Comparison of ENCODE assay signal across 16 cellular contexts in the genomic region with DNA sequence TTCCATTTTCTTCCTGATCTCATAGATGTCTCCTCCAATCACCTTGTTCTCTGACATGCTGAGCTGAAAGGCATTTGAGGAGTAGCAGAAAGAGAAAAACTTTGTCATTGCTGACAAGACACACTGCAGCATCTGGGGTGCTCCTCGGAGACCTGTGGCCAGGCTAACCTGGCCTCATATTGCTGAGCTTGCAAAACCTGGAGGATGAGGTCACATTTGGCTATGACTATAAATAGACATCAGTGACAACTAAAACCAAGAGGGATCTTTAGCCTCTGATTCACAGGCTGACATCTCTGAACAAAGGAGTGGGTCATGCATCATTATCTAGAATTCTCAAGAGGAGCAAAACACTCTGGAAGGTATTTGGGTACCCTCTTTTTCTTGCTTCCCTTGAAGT.
"Had no signal": no experiment of that assay in that cellular context is flagged by ENCODE, and none has a peak within 500 bp of the region (broad histone marks: within the 10 kb centered on the region; RNA-seq: fewer than 3 reads in every experiment).

No MANE protein-coding gene starts in this region.

- H3K27ac ChIP-seq: coronary artery, dorsolateral prefrontal cortex, hepatocyte, neutrophil, sigmoid colon, thyroid gland, upper lobe of left lung, uterus had no signal

- H3K4me3 ChIP-seq: coronary artery, dorsolateral prefrontal cortex, hepatocyte, sigmoid colon, thyroid gland, upper lobe of left lung, uterus had no signal

- DNase-seq: dorsolateral prefrontal cortex; effector CD8-positive, alpha-beta T cell; foreskin melanocyte; kidney glomerular epithelial cell; mammary epithelial cell; naive thymus-derived CD8-positive, alpha-beta T cell; sigmoid colon; small intestine; stimulated activated CD4-positive, alpha-beta T cell treated with anti-CD3 and anti-CD28 coated beads, Interleukin-12 subunit alpha, Interleukin-12 subunit beta, amount 100 ng/mL, for 4 hours; stimulated activated naive CD4-positive, alpha-beta T cell treated with Interleukin-2 at 50 U/mL for 16 hours; thyroid gland; upper lobe of left lung; uterus had no signal

- H3K27ac Mint-ChIP-seq: naive thymus-derived CD8-positive, alpha-beta T cell had no signal

- H3K4me3 Mint-ChIP-seq: naive thymus-derived CD8-positive, alpha-beta T cell had no signal

- H2AFZ ChIP-seq: hepatocyte had no signal

- H3K36me3 ChIP-seq: neutrophil, sigmoid colon, thyroid gland, upper lobe of left lung, uterus had no signal

- H3K4me2 ChIP-seq: hepatocyte had no signal

- ATAC-seq: naive thymus-derived CD8-positive, alpha-beta T cell had no signal

- H3K27me3 ChIP-seq: hepatocyte, neutrophil, sigmoid colon, thyroid gland, upper lobe of left lung, uterus had no signal

- H3K4me1 ChIP-seq: sigmoid colon, uterus had no signal

- H3K4me1 Mint-ChIP-seq: naive thymus-derived CD8-positive, alpha-beta T cell had no signal

- H3K79me2 ChIP-seq: hepatocyte had no signal

- H3K9me3 ChIP-seq: neutrophil, sigmoid colon, thyroid gland, upper lobe of left lung, uterus had no signal
